13 cellular contexts compared by ENCODE assay signal in the genomic region with DNA sequence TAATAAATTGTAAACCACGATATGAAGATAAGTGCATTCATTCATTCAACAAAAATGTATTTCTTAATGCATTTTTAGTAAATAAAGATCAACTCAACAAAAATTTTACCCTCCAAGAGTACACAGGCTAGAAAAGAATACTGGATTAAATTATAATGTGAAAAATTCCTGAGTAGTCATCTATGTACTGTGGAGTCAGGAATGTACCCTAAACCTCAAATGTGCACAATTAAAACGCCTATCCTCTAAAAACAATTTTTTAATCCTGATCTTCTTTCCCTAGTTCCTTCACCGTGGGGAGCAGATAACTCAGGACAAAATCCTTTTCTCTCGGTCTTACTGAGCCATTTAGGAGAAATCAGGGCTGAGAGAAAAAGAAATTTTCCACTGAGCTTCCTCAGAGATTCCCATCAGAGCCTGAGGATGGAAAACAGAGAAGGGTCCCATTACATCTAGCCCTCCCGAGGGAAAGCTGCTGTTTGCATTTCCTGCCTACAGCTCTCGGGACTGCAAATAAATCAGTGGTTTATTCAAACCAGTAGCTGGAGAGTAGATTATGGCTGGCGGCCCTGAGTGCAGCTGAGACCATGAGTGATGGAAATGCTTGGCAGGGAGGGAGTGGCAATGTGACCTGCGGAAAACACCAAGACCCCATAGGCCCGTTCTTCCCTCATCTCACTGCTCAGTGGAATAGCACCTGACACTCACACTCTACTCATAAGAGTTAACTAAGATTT. TPM values are rescaled to one million over a fixed set of nuclear protein-coding genes. Genes with fewer than 3 reads are reported as not detected.
DNase-seq lines count a peak whose midpoint lies in the region; TF ChIP-seq lines count a peak whose summit lies in the region.
"Had no signal": no experiment of that assay in that cellular context is flagged by ENCODE, and none has a peak within 500 bp of the region (broad histone marks: within the 10 kb centered on the region; RNA-seq: fewer than 3 reads in every experiment).

No MANE protein-coding gene starts in this region.

- H3K4me3 ChIP-seq in HUES48 (ENCODE audit: low read depth, low read length), result no peak overlapping the region

- no peak for TF ChIP-seq CTCF in mesothelial cell of epicardium (IDR thresholded peaks at IDR 0.05; ENCODE audit: unreplicated experiment)

- no peaks in the 10 kb centered on the region; the same call in 1 of the 2 replicates for H3K9me3 ChIP-seq in HUES48 (ENCODE audit: control insufficient read depth, insufficient read depth, low read length)

- no peaks in the 10 kb centered on the region for H3K27me3 Mint-ChIP-seq in mesothelial cell of epicardium (ENCODE audit: low read depth)
- H3K27me3 Mint-ChIP-seq: activated naive CD8-positive, alpha-beta T cell; CD4-positive, alpha-beta memory T cell had no signal

- H3K9ac ChIP-seq in HUES48 (ENCODE audit: low read depth, low read length), result no peak overlapping the region

- H3K4me1 Mint-ChIP-seq in mesothelial cell of epicardium, result peaks cover 17% of the 10 kb centered on the region
- H3K4me1 Mint-ChIP-seq: CD4-positive, alpha-beta memory T cell had no signal

- no peaks in the 10 kb centered on the region for H3K36me3 Mint-ChIP-seq in mesothelial cell of epicardium
- H3K36me3 Mint-ChIP-seq: activated naive CD8-positive, alpha-beta T cell; CD4-positive, alpha-beta memory T cell had no signal

- H3K27ac Mint-ChIP-seq in mesothelial cell of epicardium, result peak overlapping the region; percentile 22
- H3K27ac Mint-ChIP-seq: activated naive CD8-positive, alpha-beta T cell; CD4-positive, alpha-beta memory T cell had no signal

- peak; percentile 40 for DNase-seq in SK-MEL-5 (ENCODE audit: low read depth, low spot score)
- DNase-seq in mesothelial cell of epicardium (ENCODE audit: low spot score in 2 of 2, unreplicated experiment in 2 of 2), result no peak
- DNase-seq in stimulated activated CD4-positive, alpha-beta T cell treated with anti-CD3 and anti-CD28 coated beads, Interleukin-15, amount 100 ng/mL, for 24 hours, result no peak
- no peak for DNase-seq in HT-29 (ENCODE audit: low spot score)
- no peak for DNase-seq in GOT3 (lab: John Stamatoyannopoulos, UW)
- DNase-seq: CD4-positive, alpha-beta memory T cell; NCI-H187; occipital lobe; stimulated activated CD4-positive, alpha-beta T cell treated with anti-CD3 and anti-CD28 coated beads, Interleukin-2, amount 100 ng/mL, for 24 hours; stimulated activated naive CD4-positive, alpha-beta T cell had no signal

- H3K27ac ChIP-seq in HUES48 (ENCODE audit: low read depth, low read length), result peak overlapping the region; percentile 3

- in situ Hi-C loops in SK-MEL-5 (cut with HindIII; ENCODE audit: low pct_unique_long_range_greater_than_20kb, low sequenced_read_pairs), result loop anchor here (25.0 kb wide), 1 partner anchor 158 kb away; a partner anchor contains a TSS

- peaks cover 8% of the 10 kb centered on the region; the same call in 1 of the 2 replicates for H3K4me1 ChIP-seq in HUES48 (ENCODE audit: control insufficient read depth, insufficient read depth, low read length)

- H3K4me3 Mint-ChIP-seq in mesothelial cell of epicardium, result no peak overlapping the region
- H3K4me3 Mint-ChIP-seq: activated naive CD8-positive, alpha-beta T cell; CD4-positive, alpha-beta memory T cell had no signal

- no peaks in the 10 kb centered on the region for H3K27me3 ChIP-seq in HUES48 (ENCODE audit: control insufficient read depth, insufficient read depth, low read length)

- peaks cover 13% of the 10 kb centered on the region for H3K9me3 Mint-ChIP-seq in mesothelial cell of epicardium
- H3K9me3 Mint-ChIP-seq: CD4-positive, alpha-beta memory T cell had no signal

- no peaks in the 10 kb centered on the region for H3K36me3 ChIP-seq in HUES48 (ENCODE audit: control insufficient read depth, insufficient read depth, low read length)

RNA-seq across cellular contexts. Expression of a gene that starts 7.4 kb away (rescaled TPM):
- total RNA-seq in SK-MEL-5 (2014; rRNA removed; shearing (Covaris generic)), result not detected in 2 replicates
- not detected in 2 replicates for polyA plus RNA-seq in SK-MEL-5 (2015; cell fraction: cytosol; rRNA removed)
- not detected in 2 replicates for polyA plus RNA-seq in SK-MEL-5 (2015; cell fraction: nucleus; rRNA removed)
- total RNA-seq in mesothelial cell of epicardium, result not detected in 3 replicates
- total RNA-seq in HT-29 (2014; rRNA removed; shearing (Covaris generic)), result not detected in 2 replicates
- total RNA-seq: CD4-positive, alpha-beta memory T cell; fibroblast of lung; occipital lobe had no signal
- polyA plus RNA-seq: CD4-positive, alpha-beta memory T cell; fibroblast of lung had no signal

RNA-seq across cellular contexts. Expression of a gene that starts 34.0 kb away (rescaled TPM):
- 144 and 161 TPM in 2 replicates for total RNA-seq in SK-MEL-5 (2014; rRNA removed; shearing (Covaris generic))
- 189 and 200 TPM in 2 replicates for polyA plus RNA-seq in SK-MEL-5 (2015; cell fraction: cytosol; rRNA removed)
- 511 and 657 TPM in 2 replicates for polyA plus RNA-seq in SK-MEL-5 (2015; cell fraction: nucleus; rRNA removed)
- 86.7 to 98.8 TPM (median 92.8 TPM) in 3 replicates for total RNA-seq in mesothelial cell of epicardium
- total RNA-seq in HT-29 (2014; rRNA removed; shearing (Covaris generic)), result 298 and 301 TPM in 2 replicates

RNA-seq across cellular contexts. Expression of a gene that starts 46.0 kb away (rescaled TPM):
- not detected in 2 replicates for total RNA-seq in SK-MEL-5 (2014; rRNA removed; shearing (Covaris generic))
- not detected in 2 replicates for polyA plus RNA-seq in SK-MEL-5 (2015; cell fraction: cytosol; rRNA removed)
- not detected in 2 replicates for polyA plus RNA-seq in SK-MEL-5 (2015; cell fraction: nucleus; rRNA removed)
- total RNA-seq in mesothelial cell of epicardium, result not detected in 3 replicates
- total RNA-seq in HT-29 (2014; rRNA removed; shearing (Covaris generic)), result not detected in 2 replicates
- total RNA-seq: CD4-positive, alpha-beta memory T cell; fibroblast of lung; occipital lobe had no signal
- polyA plus RNA-seq: CD4-positive, alpha-beta memory T cell; fibroblast of lung had no signal

RNA-seq across cellular contexts. Expression of a gene that starts 55.5 kb away (rescaled TPM):
- not detected in 2 replicates for total RNA-seq in SK-MEL-5 (2014; rRNA removed; shearing (Covaris generic))
- polyA plus RNA-seq in SK-MEL-5 (2015; cell fraction: cytosol; rRNA removed), result 0.37 and 0.39 TPM in 2 replicates
- 1.5 TPM in 1 of 2 replicates, not detected in the other for polyA plus RNA-seq in SK-MEL-5 (2015; cell fraction: nucleus; rRNA removed)
- total RNA-seq in mesothelial cell of epicardium, result 6.1 to 10.1 TPM (median 7.9 TPM) in 3 replicates
- 53.9 and 79.7 TPM in 2 replicates for total RNA-seq in HT-29 (2014; rRNA removed; shearing (Covaris generic))
- total RNA-seq: fibroblast of lung had no signal
- polyA plus RNA-seq: fibroblast of lung had no signal

RNA-seq across cellular contexts. Expression of a gene that starts 58.9 kb away (rescaled TPM):
- total RNA-seq in SK-MEL-5 (2014; rRNA removed; shearing (Covaris generic)), result 11.8 and 14.4 TPM in 2 replicates
- polyA plus RNA-seq in SK-MEL-5 (2015; cell fraction: cytosol; rRNA removed), result 19.0 and 23.0 TPM in 2 replicates
- 37.5 and 41.7 TPM in 2 replicates for polyA plus RNA-seq in SK-MEL-5 (2015; cell fraction: nucleus; rRNA removed)
- 53.3 to 56.5 TPM (median 55.4 TPM) in 3 replicates for total RNA-seq in mesothelial cell of epicardium
- total RNA-seq in HT-29 (2014; rRNA removed; shearing (Covaris generic)), result 26.6 and 27.7 TPM in 2 replicates
